8 cellular contexts compared by ENCODE assay signal in the genomic region with DNA sequence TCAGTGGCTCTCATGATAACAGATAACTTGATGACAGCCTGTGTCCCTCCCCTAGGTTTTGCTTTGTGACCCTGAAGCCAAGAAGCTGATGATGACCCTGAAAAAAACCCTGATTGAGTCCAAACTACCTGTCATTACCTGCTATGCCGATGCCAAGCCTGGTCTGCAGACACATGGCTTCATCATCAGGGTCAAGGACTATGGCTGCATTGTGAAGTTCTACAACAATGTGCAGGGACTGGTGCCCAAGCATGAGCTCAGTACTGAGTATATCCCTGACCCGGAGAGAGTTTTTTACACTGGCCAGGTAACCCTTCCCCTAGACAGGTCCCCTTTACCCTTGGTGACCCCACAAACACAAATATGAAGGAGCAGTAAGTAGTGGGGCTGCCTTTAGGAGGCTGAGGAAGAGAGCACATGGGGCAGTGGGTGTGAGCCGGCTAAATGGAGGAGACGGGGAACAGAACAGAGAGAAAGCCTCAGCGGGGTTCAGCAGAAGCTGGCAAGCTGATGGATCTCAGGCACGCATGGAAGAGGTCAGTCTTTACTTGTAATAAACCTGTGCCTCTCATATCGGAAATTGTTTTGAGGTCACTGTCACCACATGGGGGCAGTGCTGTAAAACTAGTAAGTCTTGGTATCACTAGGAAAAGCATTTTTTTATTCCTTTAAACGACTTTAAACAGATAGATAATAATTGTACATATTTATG. TPM values are rescaled to one million over a fixed set of nuclear protein-coding genes. Genes with fewer than 3 reads are reported as not detected.
DNase-seq lines count a peak whose midpoint lies in the region; ATAC-seq and TF ChIP-seq lines count a peak whose summit lies in the region.

No MANE protein-coding gene starts in this region.

- no peak for ATAC-seq in GM18511 (IDR thresholded peaks at IDR 0.05; ENCODE audit: unreplicated experiment)

- H3K9me3 Mint-ChIP-seq in activated CD4-positive, alpha-beta T cell treated with anti-CD3 and anti-CD28 coated beads, Interleukin-2, amount 10 ng/mL, durations not matched to agents 7 days and 5 days: no peaks in the 10 kb centered on the region
- no peaks in the 10 kb centered on the region for H3K9me3 Mint-ChIP-seq in endothelial cell (ENCODE audit: unreplicated experiment)

- DNase-seq in activated gamma-delta T cell treated with Interleukin-2 at 50 U/mL for 16 hours (peak; percentile 71), activated gamma-delta T cell (lab: John Stamatoyannopoulos, UW) (no peak), NCI-H2171 treated with DMSO at 0.1 percent for 48 hours (lab: John Stamatoyannopoulos, UW) (peak; percentile 48), endothelial cell (ENCODE audit: low spot score) (peak; percentile 56), myocyte (ENCODE audit: low read depth) (peak; percentile 70), suprapubic skin (ENCODE audit: low spot score in 2 of 2) (no peak)
- DNase-seq in activated CD4-positive, alpha-beta T cell treated with anti-CD3 and anti-CD28 coated beads, Interleukin-2, amount 10 ng/mL, durations not matched to agents 7 days and 5 days: peak; percentile 83

- no peak overlapping the region for H3K27ac ChIP-seq in suprapubic skin

- H3K27me3 Mint-ChIP-seq in activated CD4-positive, alpha-beta T cell treated with anti-CD3 and anti-CD28 coated beads, Interleukin-2, amount 10 ng/mL, durations not matched to agents 7 days and 5 days: no peaks in the 10 kb centered on the region
- H3K27me3 Mint-ChIP-seq in endothelial cell (ENCODE audit: unreplicated experiment): no peaks in the 10 kb centered on the region

- H3K4me1 ChIP-seq in suprapubic skin: no peaks in the 10 kb centered on the region

- CTCF ChIA-PET in activated CD4-positive, alpha-beta T cell treated with anti-CD3 and anti-CD28 coated beads, Interleukin-2, amount 10 ng/mL, durations not matched to agents 7 days and 5 days (lab: Charles Lee): interaction anchor here (0.7 to 4.6 kb wide), 17 partner anchors 9 to 75 kb away, joined by 3 to 40 read pairs (median 5); partner anchors contain the start of gene CALHM3

- H3K9me3 ChIP-seq in suprapubic skin: no peaks in the 10 kb centered on the region

- peaks cover 99% of the 10 kb centered on the region for H3K36me3 ChIP-seq in suprapubic skin

- peaks cover 66% of the 10 kb centered on the region for H3K36me3 Mint-ChIP-seq in activated CD4-positive, alpha-beta T cell treated with anti-CD3 and anti-CD28 coated beads, Interleukin-2, amount 10 ng/mL, durations not matched to agents 7 days and 5 days (ENCODE audit: low read depth)
- H3K36me3 Mint-ChIP-seq in endothelial cell (ENCODE audit: low read depth, unreplicated experiment): peaks cover 52% of the 10 kb centered on the region

- no peak for TF ChIP-seq EP300 in suprapubic skin (IDR thresholded peaks at IDR 0.05)

- no peak overlapping the region for H3K4me3 Mint-ChIP-seq in activated CD4-positive, alpha-beta T cell treated with anti-CD3 and anti-CD28 coated beads, Interleukin-2, amount 10 ng/mL, durations not matched to agents 7 days and 5 days
- no peak overlapping the region for H3K4me3 Mint-ChIP-seq in endothelial cell (ENCODE audit: unreplicated experiment)

- no peak overlapping the region for H3K4me3 ChIP-seq in suprapubic skin

- no peaks in the 10 kb centered on the region for H3K27me3 ChIP-seq in suprapubic skin

- no peak for TF ChIP-seq POLR2A in suprapubic skin (IDR thresholded peaks at IDR 0.05)

- peaks cover 5% of the 10 kb centered on the region for H3K4me1 Mint-ChIP-seq in activated CD4-positive, alpha-beta T cell treated with anti-CD3 and anti-CD28 coated beads, Interleukin-2, amount 10 ng/mL, durations not matched to agents 7 days and 5 days
- no peaks in the 10 kb centered on the region for H3K4me1 Mint-ChIP-seq in endothelial cell (ENCODE audit: unreplicated experiment)

- TF ChIP-seq CTCF in endothelial cell (IDR thresholded peaks at IDR 0.05; ENCODE audit: unreplicated experiment) (peak; percentile 52), suprapubic skin (IDR thresholded peaks at IDR 0.05) (peak; percentile 43 to 47)

- 56% methylated on average over 8 of the region's 8 CpGs for WGBS in suprapubic skin

- POLR2A ChIA-PET in activated CD4-positive, alpha-beta T cell treated with anti-CD3 and anti-CD28 coated beads, Interleukin-2, amount 10 ng/mL, durations not matched to agents 7 days and 5 days (lab: Charles Lee): no interaction called here

- no peak overlapping the region for H3K27ac Mint-ChIP-seq in activated CD4-positive, alpha-beta T cell treated with anti-CD3 and anti-CD28 coated beads, Interleukin-2, amount 10 ng/mL, durations not matched to agents 7 days and 5 days
- H3K27ac Mint-ChIP-seq in endothelial cell (ENCODE audit: unreplicated experiment): no peak overlapping the region

RNA-seq across cellular contexts. Expression of gene PDCD11, which starts 20.2 kb away (rescaled TPM):
- 10 to 100 TPM; 43.4 to 51.8 TPM for total RNA-seq in activated CD4-positive, alpha-beta T cell treated with anti-CD3 and anti-CD28 coated beads, Interleukin-2, amount 10 ng/mL, durations not matched to agents 7 days and 5 days
- 43.7 TPM for total RNA-seq in endothelial cell (ENCODE audit: unreplicated experiment)
- 30.6 and 32.3 TPM in 2 replicates for total RNA-seq in myocyte
- polyA plus RNA-seq in myocyte (2012): 19.8 TPM
- 10 to 100 TPM; 26.4 to 38.3 (median 29.3) TPM for total RNA-seq in suprapubic skin

RNA-seq across cellular contexts. Expression of gene ATP5MK, which starts 20.3 kb away (rescaled TPM):
- total RNA-seq in activated CD4-positive, alpha-beta T cell treated with anti-CD3 and anti-CD28 coated beads, Interleukin-2, amount 10 ng/mL, durations not matched to agents 7 days and 5 days: 100 to 1,000 TPM; 260 to 276 TPM
- total RNA-seq in endothelial cell (ENCODE audit: unreplicated experiment): 283 TPM
- total RNA-seq in myocyte: 304 and 376 TPM in 2 replicates
- polyA plus RNA-seq in myocyte (2012): 480 TPM
- total RNA-seq in suprapubic skin: 100 to 1,000 TPM in 3 of 4 donors, 10 to 100 TPM in 1; 92.4 to 207 (median 167) TPM

RNA-seq across cellular contexts. Expression of gene CALHM2, which starts 35.6 kb away (rescaled TPM):
- total RNA-seq in activated CD4-positive, alpha-beta T cell treated with anti-CD3 and anti-CD28 coated beads, Interleukin-2, amount 10 ng/mL, durations not matched to agents 7 days and 5 days: 100 to 1,000 TPM in 1 of 2 experiments, 10 to 100 TPM in 1; 89.6 to 109 TPM
- total RNA-seq in endothelial cell (ENCODE audit: unreplicated experiment) (1.9 TPM), myocyte (19.8 and 24.8 TPM in 2 replicates), suprapubic skin (10 to 100 TPM; 13.7 to 17.9 (median 16.3) TPM)
- polyA plus RNA-seq in myocyte (2012): 38.1 TPM

RNA-seq across cellular contexts. Expression of gene CALHM1, which starts 42.1 kb away (rescaled TPM):
- total RNA-seq in activated CD4-positive, alpha-beta T cell treated with anti-CD3 and anti-CD28 coated beads, Interleukin-2, amount 10 ng/mL, durations not matched to agents 7 days and 5 days: under 1 TPM; 0.12 to 0.21 TPM
- not detected for total RNA-seq in endothelial cell (ENCODE audit: unreplicated experiment)
- 0.31 TPM in 1 of 2 replicates, not detected in the other for total RNA-seq in myocyte
- 0.15 TPM for polyA plus RNA-seq in myocyte (2012)
- total RNA-seq in suprapubic skin: not detected

RNA-seq across cellular contexts. Expression of gene TAF5, which starts 48.8 kb away (rescaled TPM):
- total RNA-seq in activated CD4-positive, alpha-beta T cell treated with anti-CD3 and anti-CD28 coated beads, Interleukin-2, amount 10 ng/mL, durations not matched to agents 7 days and 5 days: 10 to 100 TPM; 13.2 to 15.1 TPM
- total RNA-seq in endothelial cell (ENCODE audit: unreplicated experiment) (5.7 TPM), myocyte (2.7 and 3.5 TPM in 2 replicates), suprapubic skin (1 to 10 TPM; 3.6 to 5.4 (median 4.1) TPM)
- polyA plus RNA-seq in myocyte (2012): 1.5 TPM

Comparison
In these comparisons a context has a peak if more than half of its experiments do, and no peak if none do; other contexts are left out.
1. DNase-seq: peak in activated gamma-delta T cell treated with Interleukin-2 at 50 U/mL for 16 hours (single experiment), NCI-H2171 treated with DMSO at 0.1 percent for 48 hours (single experiment), activated CD4-positive, alpha-beta T cell treated with anti-CD3 and anti-CD28 coated beads, Interleukin-2, amount 10 ng/mL, durations not matched to agents 7 days and 5 days (single experiment), endothelial cell (single experiment) and myocyte (single experiment); none in activated gamma-delta T cell (single experiment) and suprapubic skin (0 of 2).